In the genomic region with DNA sequence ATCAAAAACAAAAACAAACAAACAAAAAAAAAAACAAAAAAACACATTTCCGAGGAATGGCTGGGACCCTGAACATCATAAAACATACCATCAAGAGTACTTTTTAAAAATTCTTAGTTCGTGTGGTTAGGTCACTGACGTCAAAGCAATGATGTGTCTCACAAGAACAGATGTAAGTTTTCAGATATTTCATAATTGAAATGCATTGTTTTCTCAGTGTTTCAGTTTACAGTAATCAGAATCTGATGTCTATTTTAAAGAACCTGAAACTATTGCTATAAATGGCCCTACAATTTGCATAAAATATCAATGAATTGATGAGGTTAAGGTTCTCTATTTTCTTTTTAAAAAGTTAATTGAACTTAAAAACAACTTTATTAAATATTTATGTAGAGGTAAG, we compare ENCODE assay signal across 18 cellular contexts.
DNase-seq lines count a peak whose midpoint lies in the region; ATAC-seq, FAIRE-seq and TF ChIP-seq lines count a peak whose summit lies in the region.
"Had no signal": no experiment of that assay in that cellular context is flagged by ENCODE, and none has a peak within 500 bp of the region (broad histone marks: within the 10 kb centered on the region; RNA-seq: fewer than 3 reads in every experiment).

No MANE protein-coding gene starts in this region.

- no peak overlapping the region for H3K56ac ChIP-seq in IMR-90 (ENCODE audit: extremely low read depth, insufficient read depth, low read length)

- H2BK5ac ChIP-seq in IMR-90 (ENCODE audit: low read depth, low read length, poor library complexity, severe bottlenecking): no peak overlapping the region

- peak; percentile 46 for DNase-seq in GM23248
- DNase-seq in IMR-90: peak; percentile 65
- peak; percentile 49 for DNase-seq in fibroblast of villous mesenchyme (ENCODE audit: low read depth)
- DNase-seq in occipital lobe (lab: John Stamatoyannopoulos, UW): no peak
- DNase-seq in pons (ENCODE audit: low spot score): no peak
- DNase-seq in HTR-8/SVneo (ENCODE audit: insufficient read length, low spot score): no peak
- DNase-seq in COR-L47 (lab: John Stamatoyannopoulos, UW): no peak
- DNase-seq: activated CD8-positive, alpha-beta T cell treated with anti-CD3 and anti-CD28 coated beads, Interleukin-2, amount 10 ng/mL, durations not matched to agents 7 days and 5 days; adrenal gland; AML-193; naive thymus-derived CD8-positive, alpha-beta T cell; NCI-H1092; stimulated activated CD4-positive, alpha-beta T cell treated with anti-CD3 and anti-CD28 coated beads, Interleukin-15, amount 100 ng/mL, for 24 hours; SW 1271 had no signal

- no peaks in the 10 kb centered on the region for H3K9me1 ChIP-seq in IMR-90 (ENCODE audit: insufficient read depth, low read length)

- no peak overlapping the region for H3K4ac ChIP-seq in IMR-90 (ENCODE audit: low read depth, low read length)

- H3K18ac ChIP-seq in IMR-90 (ENCODE audit: low read depth, low read length): no peak overlapping the region

- no peak overlapping the region for H2BK20ac ChIP-seq in IMR-90 (ENCODE audit: low read depth, low read length)

- intact Hi-C loops in IMR-90 (cut with micrococcal nuclease): no loop called here

- CTCF ChIA-PET in IMR-90 (lab: Yijun Ruan, JAX): no interaction called here

- FAIRE-seq in HTR-8/SVneo (lab: Jason Lieb, UNC): no peak
- FAIRE-seq: D721Med had no signal

- no peak overlapping the region for H2BK15ac ChIP-seq in IMR-90 (ENCODE audit: low read depth, low read length)

- H4K8ac ChIP-seq in IMR-90 (ENCODE audit: low read depth in 2 of 2, low read length in 2 of 2): no peak overlapping the region

- no TSS peak for BruUV-seq in IMR-90 (replicated peaks; lab: Mats Ljungman, UMichigan)

- H4K20me1 ChIP-seq in GM23248 (ENCODE audit: insufficient read depth): no peaks in the 10 kb centered on the region
- H4K20me1 ChIP-seq in IMR-90 (ENCODE audit: insufficient read depth, low read length): no peaks in the 10 kb centered on the region

- dilution Hi-C loops in IMR-90 (cut with HindIII; ENCODE audit: low sequenced_read_pairs, unreplicated experiment): no loop called here

- H3K9me3 ChIP-seq in GM23248 (ENCODE audit: low read depth): no peaks in the 10 kb centered on the region
- no peaks in the 10 kb centered on the region for H3K9me3 ChIP-seq in IMR-90 (ENCODE audit: control insufficient read depth, insufficient read depth, low read length)
- H3K9me3 ChIP-seq: adrenal gland, vagina had no signal

- H2AFZ ChIP-seq in GM23248 (no peak overlapping the region), IMR-90 (replicated peaks; ENCODE audit: low read length, poor library complexity) (no peak overlapping the region)

- TF ChIP-seq RAD21 in IMR-90 (IDR thresholded peaks at IDR 0.05; ENCODE audit: low read length): no peak

- no peaks in the 10 kb centered on the region for H3K79me1 ChIP-seq in IMR-90 (ENCODE audit: low read depth in 1 of 2, low read length in 2 of 2)

- H2BK120ac ChIP-seq in IMR-90 (ENCODE audit: low read depth, low read length): no peak overlapping the region

- H3K4me1 ChIP-seq in GM23248 (ENCODE audit: insufficient read depth) (no peaks in the 10 kb centered on the region; the same call in 1 of the 2 replicates), IMR-90 (ENCODE audit: control insufficient read depth, insufficient read depth, low read length) (no peaks in the 10 kb centered on the region)
- H3K4me1 ChIP-seq: adrenal gland, vagina had no signal

- H3K23ac ChIP-seq in IMR-90 (ENCODE audit: low read depth, low read length): no peak overlapping the region

- H4K5ac ChIP-seq in IMR-90 (ENCODE audit: low read depth, low read length): no peak overlapping the region

- POLR2A ChIA-PET in IMR-90 (lab: Charles Lee; ENCODE audit: unreplicated experiment): no interaction called here

- no peak overlapping the region for H3K4me2 ChIP-seq in GM23248 (ENCODE audit: unreplicated experiment)
- peak overlapping the region; percentile 35; the same call in 1 of the 2 replicates for H3K4me2 ChIP-seq in IMR-90 (ENCODE audit: low read depth, low read length)

- H3K14ac ChIP-seq in IMR-90 (replicated peaks; ENCODE audit: low read depth, low read length): no peak overlapping the region

- no peaks in the 10 kb centered on the region for H3K9me2 ChIP-seq in GM23248 (ENCODE audit: insufficient read depth)

- H4K91ac ChIP-seq in IMR-90 (ENCODE audit: insufficient read depth, low read depth, low read length): no peak overlapping the region

- no peak overlapping the region for H3K27ac ChIP-seq in GM23248
- no peak overlapping the region for H3K27ac ChIP-seq in IMR-90 (ENCODE audit: insufficient read depth, low read length)
- H3K27ac ChIP-seq: adrenal gland, RWPE1, vagina had no signal

- TF ChIP-seq POLR2A in IMR-90 (IDR thresholded peaks at IDR 0.05; ENCODE audit: low read depth, low read length): no peak

- no peak overlapping the region for H2AK9ac ChIP-seq in IMR-90 (replicated peaks; ENCODE audit: low read depth, low read length, poor library complexity)

- 29 to 30% methylated on average over 3 of the region's 3 CpGs for WGBS in GM23248 (ENCODE audit: low coverage in 1 of 2, low lambda C conversion rate in 2 of 2, missing lambda C conversion rate in 2 of 2), 2 experiments
- WGBS in IMR-90 (ENCODE audit: extremely low coverage in 2 of 2, insufficient read length in 1 of 2), 2 experiments: no CpG with 5 or more reads among the region's 3 CpGs

- no peak overlapping the region for H2AK5ac ChIP-seq in IMR-90 (ENCODE audit: low read depth, low read length)

- H3K4me3 ChIP-seq in GM23248: no peak overlapping the region
- no peak overlapping the region for H3K4me3 ChIP-seq in IMR-90 (ENCODE audit: insufficient read depth, low read depth, low read length)
- H3K4me3 ChIP-seq in fibroblast of villous mesenchyme (ENCODE audit: low read depth, low read length): no peak overlapping the region
- H3K4me3 ChIP-seq: adrenal gland, vagina had no signal

- TF ChIP-seq CTCF in IMR-90 (conservative IDR thresholded peaks at IDR 0.05; ENCODE audit: low read depth, low read length) (no peak), fibroblast of villous mesenchyme (IDR thresholded peaks at IDR 0.05; ENCODE audit: insufficient read depth, low read depth, low read length) (no peak)

- in situ Hi-C loops in GM23248 (cut with MboI) (no loop called here), IMR-90 (cut with MboI; ENCODE audit: low sequenced_read_pairs) (no loop called here)

- no peaks in the 10 kb centered on the region for H3F3A ChIP-seq in GM23248 (ENCODE audit: insufficient read depth)

- H3K27me3 ChIP-seq in GM23248 (replicated peaks; ENCODE audit: insufficient read depth) (no peaks in the 10 kb centered on the region), IMR-90 (ENCODE audit: control insufficient read depth, insufficient read depth, low read length) (no peaks in the 10 kb centered on the region)
- H3K27me3 ChIP-seq: adrenal gland, vagina had no signal

- H3K9ac ChIP-seq in GM23248 (no peak overlapping the region), IMR-90 (ENCODE audit: low read depth, low read length) (no peak overlapping the region)

- no peaks in the 10 kb centered on the region for H3K79me2 ChIP-seq in GM23248 (ENCODE audit: insufficient read depth)

- ATAC-seq in GM18858 (IDR thresholded peaks at IDR 0.05; ENCODE audit: unreplicated experiment) (peak; percentile 57), IMR-90 (ENCODE audit: low read depth) (no peak)
- ATAC-seq: activated CD8-positive, alpha-beta T cell treated with anti-CD3 and anti-CD28 coated beads, Interleukin-2, amount 10 ng/mL, durations not matched to agents 7 days and 5 days; naive thymus-derived CD8-positive, alpha-beta T cell had no signal

- H3K36me3 ChIP-seq in GM23248 (ENCODE audit: low read depth): no peaks in the 10 kb centered on the region
- H3K36me3 ChIP-seq in IMR-90 (ENCODE audit: control insufficient read depth, insufficient read depth, low read length): no peaks in the 10 kb centered on the region
- H3K36me3 ChIP-seq: adrenal gland, vagina had no signal

TF ChIP-seq in IMR-90, 13 proteins besides CTCF, POLR2A, EP300 and RAD21:
- no peak for TF ChIP-seq USF2 (IDR thresholded peaks at IDR 0.05; ENCODE audit: low read depth, low read length)
- no peak for TF ChIP-seq MAFK (IDR thresholded peaks at IDR 0.05; ENCODE audit: low read depth, low read length)
- TF ChIP-seq MXI1 (IDR thresholded peaks at IDR 0.05; ENCODE audit: borderline replicate concordance, low read depth, low read length): no peak
- TF ChIP-seq NFE2L2 (IDR thresholded peaks at IDR 0.05; ENCODE audit: low read depth, low read length): no peak

Comparison
In these comparisons a context has a peak if more than half of its experiments do, and no peak if none do; other contexts are left out.
1. DNase-seq: peak in GM23248 (single experiment), IMR-90 (single experiment) and fibroblast of villous mesenchyme (single experiment); none in occipital lobe (single experiment), pons (single experiment), HTR-8/SVneo (single experiment) and COR-L47 (single experiment).